Comparison of ENCODE assay signal across 7 cellular contexts in genomic region chr4:173008436-173008835, GRCh38.
"Had no signal": no experiment of that assay in that cellular context is flagged by ENCODE, and none has a peak within 500 bp of the region (broad histone marks: within the 10 kb centered on the region; RNA-seq: fewer than 3 reads in every experiment).

No MANE protein-coding gene starts in this region.

- DNase-seq: GOT3, H7, HFFc6, KG1 had no signal

- H3K4me1 ChIP-seq: HAP-1 had no signal

- H3K27ac Mint-ChIP-seq: HFFc6 had no signal

- H3K4me3 ChIP-seq: HAP-1, K562 had no signal

- H3K9me3 Mint-ChIP-seq: HFFc6 had no signal

- H3K4me3 Mint-ChIP-seq: HFFc6 had no signal

- ATAC-seq: HCT116, K562 had no signal

- H3K36me3 ChIP-seq: HAP-1 had no signal
